ENCODE assay signal across 9 cellular contexts in genomic region chr11:107043242-107043991, GRCh38. TPM values are rescaled to one million over a fixed set of nuclear protein-coding genes. Genes with fewer than 3 reads are reported as not detected.
DNase-seq lines count a peak whose midpoint lies in the region; ATAC-seq, FAIRE-seq and TF ChIP-seq lines count a peak whose summit lies in the region.
"Had no signal": no experiment of that assay in that cellular context is flagged by ENCODE, and none has a peak within 500 bp of the region (broad histone marks: within the 10 kb centered on the region; RNA-seq: fewer than 3 reads in every experiment).

No MANE protein-coding gene starts in this region.

- H3K4me1 ChIP-seq in foreskin keratinocyte: no peaks in the 10 kb centered on the region

- peak; percentile 75 for ATAC-seq in foreskin keratinocyte

- DNase-seq in GM12864 (ENCODE audit: low read depth) (peak; percentile 34), H54 (ENCODE audit: insufficient read length, low spot score) (no peak), LHCN-M2 (ENCODE audit: low read depth) (peak; percentile 82), foreskin keratinocyte (peak; percentile 78 to 89), NCI-H446 (lab: John Stamatoyannopoulos, UW) (no peak), superior temporal gyrus (ENCODE audit: extremely low spot score) (no peak), NCI-H1694 (lab: John Stamatoyannopoulos, UW) (no peak), COLO668 (lab: John Stamatoyannopoulos, UW; ENCODE audit: unreplicated experiment) (no peak)

- TF ChIP-seq POLR2A in H54 (IDR thresholded peaks at IDR 0.05; ENCODE audit: low read depth, low read length): no peak

- peak; percentile 95 for FAIRE-seq in H54 (lab: Jason Lieb, UNC)

- H3K27ac ChIP-seq in foreskin keratinocyte: no peak overlapping the region
- H3K27ac ChIP-seq: cardiac muscle cell had no signal

- H3K4me3 ChIP-seq in GM12864 (ENCODE audit: low read depth, low read length): no peak overlapping the region
- H3K4me3 ChIP-seq: cardiac muscle cell had no signal

- no peaks in the 10 kb centered on the region for H3K27me3 ChIP-seq in foreskin keratinocyte
- H3K27me3 ChIP-seq: cardiac muscle cell had no signal

- TF ChIP-seq CTCF in GM12864 (IDR thresholded peaks at IDR 0.05; ENCODE audit: low read depth, low read length, missing control alignments) (no peak), foreskin keratinocyte (conservative IDR thresholded peaks at IDR 0.05) (no peak)

RNA-seq across cellular contexts. Expression of gene GUCY1A2, which starts 25.1 kb away (rescaled TPM):
- total RNA-seq in LHCN-M2 (2014; rRNA removed) (not detected in 2 replicates), foreskin keratinocyte (not detected in 2 replicates)
- not detected for polyA plus RNA-seq in LHCN-M2 (2012)
- not detected in 2 replicates for polyA plus RNA-seq in foreskin keratinocyte

Comparison
In these comparisons a context has a peak if more than half of its experiments do, and no peak if none do; other contexts are left out.
1. DNase-seq: peak in GM12864 (single experiment), LHCN-M2 (single experiment) and foreskin keratinocyte (2 of 2); none in H54 (single experiment), NCI-H446 (0 of 2), superior temporal gyrus (single experiment), NCI-H1694 (single experiment) and COLO668 (single experiment).